ENCODE assay signal across 1 cellular context in the genomic region with DNA sequence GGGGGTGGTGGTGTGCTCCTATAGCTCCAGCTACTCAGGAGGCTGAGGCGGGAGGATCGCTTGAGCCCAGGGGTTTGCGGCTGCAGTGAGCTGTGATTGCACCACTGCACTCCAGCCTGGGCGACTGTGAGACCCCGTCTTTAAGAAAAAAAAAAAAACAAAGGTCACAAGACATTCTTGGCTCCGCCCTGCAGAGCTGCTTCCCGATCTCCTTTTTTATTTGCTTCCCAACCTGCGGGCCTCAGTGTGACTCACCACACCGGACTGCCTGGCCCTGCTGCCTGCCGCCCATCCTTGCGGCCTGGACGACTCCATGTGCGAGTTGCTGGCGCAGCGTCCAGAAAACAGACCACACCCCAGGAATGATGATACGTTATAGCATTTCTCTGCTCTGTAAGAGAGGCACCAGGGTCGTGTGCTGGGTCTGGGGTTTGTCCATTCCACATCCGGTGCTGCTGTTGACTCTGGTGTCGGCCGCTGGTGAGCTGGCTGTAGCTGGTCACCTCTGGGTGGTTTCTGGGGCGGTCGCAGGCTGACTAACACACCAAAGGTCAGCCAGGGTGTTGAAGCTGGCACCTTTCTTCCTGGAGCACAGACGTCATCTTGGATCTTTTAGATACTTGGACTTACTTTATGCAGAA.
TF ChIP-seq lines count a peak whose summit lies in the region.

No MANE protein-coding gene starts in this region.

TF ChIP-seq in HepG2, 621 proteins besides CTCF, POLR2A, EP300 and RAD21 (continued from another document and continues in another):
- TF ChIP-seq, protein P1, sequence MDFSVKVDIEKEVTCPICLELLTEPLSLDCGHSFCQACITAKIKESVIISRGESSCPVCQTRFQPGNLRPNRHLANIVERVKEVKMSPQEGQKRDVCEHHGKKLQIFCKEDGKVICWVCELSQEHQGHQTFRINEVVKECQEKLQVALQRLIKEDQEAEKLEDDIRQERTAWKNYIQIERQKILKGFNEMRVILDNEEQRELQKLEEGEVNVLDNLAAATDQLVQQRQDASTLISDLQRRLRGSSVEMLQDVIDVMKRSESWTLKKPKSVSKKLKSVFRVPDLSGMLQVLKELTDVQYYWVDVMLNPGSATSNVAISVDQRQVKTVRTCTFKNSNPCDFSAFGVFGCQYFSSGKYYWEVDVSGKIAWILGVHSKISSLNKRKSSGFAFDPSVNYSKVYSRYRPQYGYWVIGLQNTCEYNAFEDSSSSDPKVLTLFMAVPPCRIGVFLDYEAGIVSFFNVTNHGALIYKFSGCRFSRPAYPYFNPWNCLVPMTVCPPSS (IDR thresholded peaks at IDR 0.05) = no peak
- TF ChIP-seq KDM1A (CRISPR knock-in tag; IDR thresholded peaks at IDR 0.05) = no peak
- peak; percentile 57; the same call in 1 of the 2 replicates for TF ChIP-seq ZBTB20 (CRISPR knock-in tag; IDR thresholded peaks at IDR 0.05; ENCODE audit: borderline replicate concordance, low read depth)
- TF ChIP-seq HCFC1 (IDR thresholded peaks at IDR 0.05; ENCODE audit: low read depth, low read length) = no peak
- TF ChIP-seq, protein P2, sequence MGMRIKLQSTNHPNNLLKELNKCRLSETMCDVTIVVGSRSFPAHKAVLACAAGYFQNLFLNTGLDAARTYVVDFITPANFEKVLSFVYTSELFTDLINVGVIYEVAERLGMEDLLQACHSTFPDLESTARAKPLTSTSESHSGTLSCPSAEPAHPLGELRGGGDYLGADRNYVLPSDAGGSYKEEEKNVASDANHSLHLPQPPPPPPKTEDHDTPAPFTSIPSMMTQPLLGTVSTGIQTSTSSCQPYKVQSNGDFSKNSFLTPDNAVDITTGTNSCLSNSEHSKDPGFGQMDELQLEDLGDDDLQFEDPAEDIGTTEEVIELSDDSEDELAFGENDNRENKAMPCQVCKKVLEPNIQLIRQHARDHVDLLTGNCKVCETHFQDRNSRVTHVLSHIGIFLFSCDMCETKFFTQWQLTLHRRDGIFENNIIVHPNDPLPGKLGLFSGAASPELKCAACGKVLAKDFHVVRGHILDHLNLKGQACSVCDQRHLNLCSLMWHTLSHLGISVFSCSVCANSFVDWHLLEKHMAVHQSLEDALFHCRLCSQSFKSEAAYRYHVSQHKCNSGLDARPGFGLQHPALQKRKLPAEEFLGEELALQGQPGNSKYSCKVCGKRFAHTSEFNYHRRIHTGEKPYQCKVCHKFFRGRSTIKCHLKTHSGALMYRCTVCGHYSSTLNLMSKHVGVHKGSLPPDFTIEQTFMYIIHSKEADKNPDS (CRISPR knock-in tag; IDR thresholded peaks at IDR 0.05) = no peak
- TF ChIP-seq, protein P3, sequence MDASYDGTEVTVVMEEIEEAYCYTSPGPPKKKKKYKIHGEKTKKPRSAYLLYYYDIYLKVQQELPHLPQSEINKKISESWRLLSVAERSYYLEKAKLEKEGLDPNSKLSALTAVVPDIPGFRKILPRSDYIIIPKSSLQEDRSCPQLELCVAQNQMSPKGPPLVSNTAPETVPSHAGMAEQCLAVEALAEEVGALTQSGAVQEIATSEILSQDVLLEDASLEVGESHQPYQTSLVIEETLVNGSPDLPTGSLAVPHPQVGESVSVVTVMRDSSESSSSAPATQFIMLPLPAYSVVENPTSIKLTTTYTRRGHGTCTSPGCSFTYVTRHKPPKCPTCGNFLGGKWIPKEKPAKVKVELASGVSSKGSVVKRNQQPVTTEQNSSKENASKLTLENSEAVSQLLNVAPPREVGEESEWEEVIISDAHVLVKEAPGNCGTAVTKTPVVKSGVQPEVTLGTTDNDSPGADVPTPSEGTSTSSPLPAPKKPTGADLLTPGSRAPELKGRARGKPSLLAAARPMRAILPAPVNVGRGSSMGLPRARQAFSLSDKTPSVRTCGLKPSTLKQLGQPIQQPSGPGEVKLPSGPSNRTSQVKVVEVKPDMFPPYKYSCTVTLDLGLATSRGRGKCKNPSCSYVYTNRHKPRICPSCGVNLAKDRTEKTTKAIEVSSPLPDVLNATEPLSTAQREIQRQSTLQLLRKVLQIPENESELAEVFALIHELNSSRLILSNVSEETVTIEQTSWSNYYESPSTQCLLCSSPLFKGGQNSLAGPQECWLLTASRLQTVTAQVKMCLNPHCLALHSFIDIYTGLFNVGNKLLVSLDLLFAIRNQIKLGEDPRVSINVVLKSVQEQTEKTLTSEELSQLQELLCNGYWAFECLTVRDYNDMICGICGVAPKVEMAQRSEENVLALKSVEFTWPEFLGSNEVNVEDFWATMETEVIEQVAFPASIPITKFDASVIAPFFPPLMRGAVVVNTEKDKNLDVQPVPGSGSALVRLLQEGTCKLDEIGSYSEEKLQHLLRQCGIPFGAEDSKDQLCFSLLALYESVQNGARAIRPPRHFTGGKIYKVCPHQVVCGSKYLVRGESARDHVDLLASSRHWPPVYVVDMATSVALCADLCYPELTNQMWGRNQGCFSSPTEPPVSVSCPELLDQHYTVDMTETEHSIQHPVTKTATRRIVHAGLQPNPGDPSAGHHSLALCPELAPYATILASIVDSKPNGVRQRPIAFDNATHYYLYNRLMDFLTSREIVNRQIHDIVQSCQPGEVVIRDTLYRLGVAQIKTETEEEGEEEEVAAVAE (CRISPR knock-in tag; IDR thresholded peaks at IDR 0.05; ENCODE audit: borderline replicate concordance) = 0 out of 2 replicates have a peak, but pooled peaks have one; percentile 37
- peak; percentile 74; the same call in 1 of the 2 replicates for TF ChIP-seq ZNF230 (CRISPR knock-in tag; IDR thresholded peaks at IDR 0.05)
- no peak for TF ChIP-seq ZNF570 (CRISPR knock-in tag; IDR thresholded peaks at IDR 0.05; ENCODE audit: borderline replicate concordance)
- TF ChIP-seq, protein P4, sequence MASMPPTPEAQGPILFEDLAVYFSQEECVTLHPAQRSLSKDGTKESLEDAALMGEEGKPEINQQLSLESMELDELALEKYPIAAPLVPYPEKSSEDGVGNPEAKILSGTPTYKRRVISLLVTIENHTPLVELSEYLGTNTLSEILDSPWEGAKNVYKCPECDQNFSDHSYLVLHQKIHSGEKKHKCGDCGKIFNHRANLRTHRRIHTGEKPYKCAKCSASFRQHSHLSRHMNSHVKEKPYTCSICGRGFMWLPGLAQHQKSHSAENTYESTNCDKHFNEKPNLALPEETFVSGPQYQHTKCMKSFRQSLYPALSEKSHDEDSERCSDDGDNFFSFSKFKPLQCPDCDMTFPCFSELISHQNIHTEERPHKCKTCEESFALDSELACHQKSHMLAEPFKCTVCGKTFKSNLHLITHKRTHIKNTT (CRISPR knock-in tag; IDR thresholded peaks at IDR 0.05) = no peak
- TF ChIP-seq ZNF34 (CRISPR knock-in tag; IDR thresholded peaks at IDR 0.05; ENCODE audit: borderline replicate concordance) = no peak
- TF ChIP-seq, protein P5, sequence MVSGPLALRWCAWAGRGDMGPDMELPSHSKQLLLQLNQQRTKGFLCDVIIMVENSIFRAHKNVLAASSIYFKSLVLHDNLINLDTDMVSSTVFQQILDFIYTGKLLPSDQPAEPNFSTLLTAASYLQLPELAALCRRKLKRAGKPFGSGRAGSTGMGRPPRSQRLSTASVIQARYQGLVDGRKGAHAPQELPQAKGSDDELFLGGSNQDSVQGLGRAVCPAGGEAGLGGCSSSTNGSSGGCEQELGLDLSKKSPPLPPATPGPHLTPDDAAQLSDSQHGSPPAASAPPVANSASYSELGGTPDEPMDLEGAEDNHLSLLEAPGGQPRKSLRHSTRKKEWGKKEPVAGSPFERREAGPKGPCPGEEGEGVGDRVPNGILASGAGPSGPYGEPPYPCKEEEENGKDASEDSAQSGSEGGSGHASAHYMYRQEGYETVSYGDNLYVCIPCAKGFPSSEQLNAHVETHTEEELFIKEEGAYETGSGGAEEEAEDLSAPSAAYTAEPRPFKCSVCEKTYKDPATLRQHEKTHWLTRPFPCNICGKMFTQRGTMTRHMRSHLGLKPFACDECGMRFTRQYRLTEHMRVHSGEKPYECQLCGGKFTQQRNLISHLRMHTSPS (CRISPR knock-in tag; IDR thresholded peaks at IDR 0.05; ENCODE audit: low read depth) = peak; percentile 69; the same call in 1 of the 2 replicates
- TF ChIP-seq, protein P6, sequence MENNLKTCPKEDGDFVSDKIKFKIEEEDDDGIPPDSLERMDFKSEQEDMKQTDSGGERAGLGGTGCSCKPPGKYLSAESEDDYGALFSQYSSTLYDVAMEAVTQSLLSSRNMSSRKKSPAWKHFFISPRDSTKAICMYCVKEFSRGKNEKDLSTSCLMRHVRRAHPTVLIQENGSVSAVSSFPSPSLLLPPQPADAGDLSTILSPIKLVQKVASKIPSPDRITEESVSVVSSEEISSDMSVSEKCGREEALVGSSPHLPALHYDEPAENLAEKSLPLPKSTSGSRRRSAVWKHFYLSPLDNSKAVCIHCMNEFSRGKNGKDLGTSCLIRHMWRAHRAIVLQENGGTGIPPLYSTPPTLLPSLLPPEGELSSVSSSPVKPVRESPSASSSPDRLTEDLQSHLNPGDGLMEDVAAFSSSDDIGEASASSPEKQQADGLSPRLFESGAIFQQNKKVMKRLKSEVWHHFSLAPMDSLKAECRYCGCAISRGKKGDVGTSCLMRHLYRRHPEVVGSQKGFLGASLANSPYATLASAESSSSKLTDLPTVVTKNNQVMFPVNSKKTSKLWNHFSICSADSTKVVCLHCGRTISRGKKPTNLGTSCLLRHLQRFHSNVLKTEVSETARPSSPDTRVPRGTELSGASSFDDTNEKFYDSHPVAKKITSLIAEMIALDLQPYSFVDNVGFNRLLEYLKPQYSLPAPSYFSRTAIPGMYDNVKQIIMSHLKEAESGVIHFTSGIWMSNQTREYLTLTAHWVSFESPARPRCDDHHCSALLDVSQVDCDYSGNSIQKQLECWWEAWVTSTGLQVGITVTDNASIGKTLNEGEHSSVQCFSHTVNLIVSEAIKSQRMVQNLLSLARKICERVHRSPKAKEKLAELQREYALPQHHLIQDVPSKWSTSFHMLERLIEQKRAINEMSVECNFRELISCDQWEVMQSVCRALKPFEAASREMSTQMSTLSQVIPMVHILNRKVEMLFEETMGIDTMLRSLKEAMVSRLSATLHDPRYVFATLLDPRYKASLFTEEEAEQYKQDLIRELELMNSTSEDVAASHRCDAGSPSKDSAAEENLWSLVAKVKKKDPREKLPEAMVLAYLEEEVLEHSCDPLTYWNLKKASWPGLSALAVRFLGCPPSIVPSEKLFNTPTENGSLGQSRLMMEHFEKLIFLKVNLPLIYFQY (CRISPR knock-in tag; IDR thresholded peaks at IDR 0.05; ENCODE audit: borderline replicate concordance) = peak; percentile 43; the same call in 1 of the 2 replicates
- no peak for TF ChIP-seq ARNT (IDR thresholded peaks at IDR 0.05)
- TF ChIP-seq TEAD3 (CRISPR knock-in tag; optimal IDR thresholded peaks at IDR 0.05; ENCODE audit: borderline replicate concordance) = peak; percentile 79
- no peak for TF ChIP-seq ZSCAN31 (CRISPR knock-in tag; IDR thresholded peaks at IDR 0.05; ENCODE audit: low read depth)
- no peak for TF ChIP-seq ZNF878 (CRISPR knock-in tag; IDR thresholded peaks at IDR 0.05)
- no peak for TF ChIP-seq ZNF382 (CRISPR knock-in tag; IDR thresholded peaks at IDR 0.05; ENCODE audit: borderline replicate concordance)
- TF ChIP-seq, protein P7, sequence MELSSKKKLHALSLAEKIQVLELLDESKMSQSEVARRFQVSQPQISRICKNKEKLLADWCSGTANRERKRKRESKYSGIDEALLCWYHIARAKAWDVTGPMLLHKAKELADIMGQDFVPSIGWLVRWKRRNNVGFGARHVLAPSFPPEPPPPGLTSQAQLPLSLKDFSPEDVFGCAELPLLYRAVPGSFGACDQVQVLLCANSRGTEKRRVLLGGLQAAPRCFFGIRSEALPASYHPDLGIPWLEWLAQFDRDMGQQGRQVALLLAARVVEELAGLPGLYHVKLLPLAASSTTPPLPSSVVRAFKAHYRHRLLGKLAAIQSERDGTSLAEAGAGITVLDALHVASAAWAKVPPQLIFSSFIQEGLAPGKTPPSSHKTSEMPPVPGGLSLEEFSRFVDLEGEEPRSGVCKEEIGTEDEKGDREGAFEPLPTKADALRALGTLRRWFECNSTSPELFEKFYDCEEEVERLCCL (CRISPR knock-in tag; IDR thresholded peaks at IDR 0.05; ENCODE audit: borderline replicate concordance) = no peak
- TF ChIP-seq NKX3-1 (CRISPR knock-in tag; IDR thresholded peaks at IDR 0.05) = 0 out of 2 replicates have a peak, but pooled peaks have one; percentile 66
- TF ChIP-seq ZNF264 (CRISPR knock-in tag; IDR thresholded peaks at IDR 0.05) = peak; percentile 85
- TF ChIP-seq ARNT2 (CRISPR knock-in tag; IDR thresholded peaks at IDR 0.05; ENCODE audit: low read depth) = 0 out of 2 replicates have a peak, but pooled peaks have one; percentile 9
- no peak for TF ChIP-seq ZNF563 (CRISPR knock-in tag; IDR thresholded peaks at IDR 0.05)
- no peak for TF ChIP-seq TEF (CRISPR knock-in tag; IDR thresholded peaks at IDR 0.05)
- TF ChIP-seq, protein P8, sequence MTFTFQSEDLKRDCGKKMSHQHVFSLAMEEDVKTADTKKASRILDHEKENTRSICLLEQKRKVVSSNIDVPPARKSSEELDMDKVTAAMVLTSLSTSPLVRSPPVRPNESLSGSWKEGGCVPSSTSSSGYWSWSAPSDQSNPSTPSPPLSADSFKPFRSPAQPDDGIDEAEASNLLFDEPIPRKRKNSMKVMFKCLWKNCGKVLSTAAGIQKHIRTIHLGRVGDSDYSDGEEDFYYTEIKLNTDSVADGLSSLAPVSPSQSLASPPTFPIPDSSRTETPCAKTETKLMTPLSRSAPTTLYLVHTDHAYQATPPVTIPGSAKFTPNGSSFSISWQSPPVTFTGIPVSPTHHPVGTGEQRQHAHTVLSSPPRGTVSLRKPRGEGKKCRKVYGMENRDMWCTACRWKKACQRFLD (CRISPR knock-in tag; IDR thresholded peaks at IDR 0.05; ENCODE audit: borderline replicate concordance) = no peak
